Comparison of ENCODE assay signal across 21 cellular contexts in the genomic region with DNA sequence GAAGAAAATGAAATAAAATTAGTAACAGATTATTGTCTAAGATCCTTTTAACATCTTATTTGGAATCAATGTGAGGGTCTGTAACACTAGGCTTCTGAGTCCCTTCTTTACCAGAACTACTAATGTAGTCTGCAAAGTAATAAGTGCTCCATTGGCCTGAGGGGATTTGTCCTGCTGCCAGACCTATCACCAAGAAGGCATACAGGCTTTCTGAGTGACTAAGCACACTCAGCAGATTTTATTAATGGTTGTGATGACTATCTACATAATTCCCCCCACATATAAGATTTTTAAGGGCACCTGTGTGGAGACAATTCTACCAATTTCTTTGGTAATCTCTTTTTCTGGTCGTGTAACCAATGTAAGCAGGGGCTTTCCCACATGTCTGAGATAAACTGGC.
"Had no signal": no experiment of that assay in that cellular context is flagged by ENCODE, and none has a peak within 500 bp of the region (broad histone marks: within the 10 kb centered on the region; RNA-seq: fewer than 3 reads in every experiment).

No MANE protein-coding gene starts in this region.

- H3K9me3 ChIP-seq: body of pancreas, testis had no signal

- DNase-seq: activated CD4-positive, alpha-beta T cell treated with anti-CD3 and anti-CD28 coated beads, Interleukin-2, amount 50 U/mL, for 4 hours; activated CD4-positive, CD25-positive, alpha-beta regulatory T cell treated with anti-CD3 and anti-CD28 coated beads, Interleukin-2, amount 50 U/mL, for 72 hours; activated CD8-positive, alpha-beta memory T cell treated with anti-CD3 and anti-CD28 coated beads, Interleukin-2, amount 10 ng/mL, durations not matched to agents 7 days and 5 days; activated effector memory CD4-positive, alpha-beta T cell treated with anti-CD3 and anti-CD28 coated beads, Interleukin-2, amount 50 U/mL, for 16 hours; activated T-cell treated with anti-CD3 and anti-CD28 coated beads, Interleukin-2, amount 50 U/mL, for 4 hours; amniotic stem cell; body of pancreas; cerebellar nuclear complex; foreskin fibroblast; head of caudate nucleus; left ventricle myocardium superior; mesendoderm; nephron progenitor cell; stimulated activated CD4-positive, alpha-beta T cell treated with anti-CD3 and anti-CD28 coated beads, Interleukin-12 subunit alpha, Interleukin-12 subunit beta, amount 100 ng/mL, for 4 hours; stimulated activated CD4-positive, alpha-beta T cell treated with anti-CD3 and anti-CD28 coated beads, Interleukin-2, amount 100 ng/mL, for 48 hours; stimulated activated CD8-positive, alpha-beta memory T cell treated with anti-CD3 and anti-CD28 coated beads, Interleukin-4, amount 100 ng/mL, for 48 hours; T-helper 2 cell; testis had no signal

- H3K4me3 ChIP-seq: body of pancreas, testis had no signal

- ATAC-seq: activated CD8-positive, alpha-beta memory T cell treated with anti-CD3 and anti-CD28 coated beads, Interleukin-2, amount 10 ng/mL, durations not matched to agents 7 days and 5 days; activated naive CD4-positive, alpha-beta T cell treated with anti-CD3 and anti-CD28 coated beads, Interleukin-2, amount 50 U/mL, for 72 hours; activated T-cell treated with anti-CD3 and anti-CD28 coated beads, Interleukin-2, amount 50 U/mL, for 4 hours; body of pancreas; left ventricle myocardium superior had no signal

- H3K9me3 Mint-ChIP-seq: nephron progenitor cell had no signal

- H3K4me1 ChIP-seq: body of pancreas, testis had no signal

- H3K27me3 Mint-ChIP-seq: activated CD8-positive, alpha-beta memory T cell treated with anti-CD3 and anti-CD28 coated beads, Interleukin-2, amount 10 ng/mL, durations not matched to agents 7 days and 5 days; dendritic cell treated with granulocyte-macrophage colony-stimulating factor and Interleukin-4, amounts not matched to agents 40 ng/mL and 50 ng/mL, for 4 days; stimulated activated naive CD8-positive, alpha-beta T cell treated with anti-CD3 and anti-CD28 coated beads, Interleukin-15, Interleukin-2, amounts not matched to agents 100 ng/mL and 50 ng/mL, for 24 hours had no signal

- H3K27ac Mint-ChIP-seq: activated CD8-positive, alpha-beta memory T cell treated with anti-CD3 and anti-CD28 coated beads, Interleukin-2, amount 10 ng/mL, durations not matched to agents 7 days and 5 days; activated naive CD4-positive, alpha-beta T cell treated with anti-CD3 and anti-CD28 coated beads, Interleukin-2, amount 50 U/mL, for 72 hours; dendritic cell treated with granulocyte-macrophage colony-stimulating factor and Interleukin-4, amounts not matched to agents 40 ng/mL and 50 ng/mL, for 4 days; nephron progenitor cell; stimulated activated naive CD8-positive, alpha-beta T cell treated with anti-CD3 and anti-CD28 coated beads, Interleukin-15, Interleukin-2, amounts not matched to agents 100 ng/mL and 50 ng/mL, for 24 hours had no signal

- H3K4me3 Mint-ChIP-seq: activated CD8-positive, alpha-beta memory T cell treated with anti-CD3 and anti-CD28 coated beads, Interleukin-2, amount 10 ng/mL, durations not matched to agents 7 days and 5 days; activated T-cell treated with anti-CD3 and anti-CD28 coated beads, Interleukin-2, amount 50 U/mL, for 4 hours; dendritic cell treated with granulocyte-macrophage colony-stimulating factor and Interleukin-4, amounts not matched to agents 40 ng/mL and 50 ng/mL, for 4 days; nephron progenitor cell; stimulated activated naive CD8-positive, alpha-beta T cell treated with anti-CD3 and anti-CD28 coated beads, Interleukin-15, Interleukin-2, amounts not matched to agents 100 ng/mL and 50 ng/mL, for 24 hours had no signal

- H3K36me3 Mint-ChIP-seq: activated CD8-positive, alpha-beta memory T cell treated with anti-CD3 and anti-CD28 coated beads, Interleukin-2, amount 10 ng/mL, durations not matched to agents 7 days and 5 days; activated naive CD4-positive, alpha-beta T cell treated with anti-CD3 and anti-CD28 coated beads, Interleukin-2, amount 50 U/mL, for 72 hours had no signal

- H3K27me3 ChIP-seq: body of pancreas, testis had no signal

- H3K4me1 Mint-ChIP-seq: activated CD8-positive, alpha-beta memory T cell treated with anti-CD3 and anti-CD28 coated beads, Interleukin-2, amount 10 ng/mL, durations not matched to agents 7 days and 5 days; nephron progenitor cell had no signal

- H3K27ac ChIP-seq: body of pancreas, testis had no signal
